In the genomic region with DNA sequence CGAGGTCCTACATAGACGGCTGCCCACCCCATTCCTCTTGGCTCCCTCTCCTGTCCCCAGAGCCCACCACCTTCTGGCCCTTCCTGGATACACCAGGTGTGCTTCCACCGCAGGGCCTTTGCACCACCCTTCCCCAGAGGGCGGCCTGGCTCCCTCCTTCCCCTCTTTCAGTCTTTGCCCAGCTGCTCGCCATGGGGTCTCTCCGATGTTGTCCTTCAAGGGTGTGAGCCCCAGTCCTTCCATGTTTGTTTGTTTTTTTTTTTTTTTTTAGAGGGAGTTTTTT, we compare ENCODE assay signal across 9 cellular contexts. TPM values are rescaled to one million over a fixed set of nuclear protein-coding genes. Genes with fewer than 3 reads are reported as not detected.
DNase-seq lines count a peak whose midpoint lies in the region; ATAC-seq and TF ChIP-seq lines count a peak whose summit lies in the region.
"Had no signal": no experiment of that assay in that cellular context is flagged by ENCODE, and none has a peak within 500 bp of the region (broad histone marks: within the 10 kb centered on the region; RNA-seq: fewer than 3 reads in every experiment).

No MANE protein-coding gene starts in this region.

- H3K4me1 ChIP-seq in colonic mucosa (peaks cover 7% of the 10 kb centered on the region), neural progenitor cell (peaks cover 10% of the 10 kb centered on the region), adrenal gland (replicated peaks in 1 of 2) (peaks cover 23 to 39% of the 10 kb centered on the region in 2 donors)

- no peaks in the 10 kb centered on the region for H3K9me3 ChIP-seq in CD4-positive, alpha-beta T cell (ENCODE audit: control insufficient read depth, low read length)
- H3K9me3 ChIP-seq in colonic mucosa (no peaks in the 10 kb centered on the region), neural progenitor cell (ENCODE audit: low read depth) (no peaks in the 10 kb centered on the region), adrenal gland (replicated peaks in 1 of 3) (no peaks in the 10 kb centered on the region)

- H3K4me3 ChIP-seq in colonic mucosa (peak overlapping the region; percentile 48), neural progenitor cell (no peak overlapping the region), adrenal gland (peak overlapping the region in 1 of 4 donors; percentile 47)

- no peak for ATAC-seq in CD4-positive, alpha-beta T cell (ENCODE audit: poor library complexity)

- H3K27ac ChIP-seq in CD4-positive, alpha-beta T cell (ENCODE audit: low read depth, low read length), result peak overlapping the region; percentile 76
- H3K27ac ChIP-seq in colonic mucosa (peak overlapping the region; percentile 99), neural progenitor cell (no peak overlapping the region), adrenal gland (peak overlapping the region in 2 of 5 donors; percentile 98 to 99)

- H3K4me1 Mint-ChIP-seq in CD4-positive, alpha-beta T cell (ENCODE audit: low read depth), result peaks cover 46% of the 10 kb centered on the region
- H3K4me1 Mint-ChIP-seq in IgD-negative memory B cell (peaks cover 26 to 29% (median 27%) of the 10 kb centered on the region in 3 donors), neural progenitor cell (peaks cover 19% of the 10 kb centered on the region)

- 71 to 85% (median 82%) methylated on average over 4 to 6 of the region's 6 CpGs for WGBS in adrenal gland, 4 donors

- H3K36me3 Mint-ChIP-seq in CD4-positive, alpha-beta T cell (ENCODE audit: low read depth), result peaks cover 29% of the 10 kb centered on the region
- H3K36me3 Mint-ChIP-seq in IgD-negative memory B cell (peaks cover 2% of the 10 kb centered on the region), neural progenitor cell (peaks cover 5% of the 10 kb centered on the region)

- H3K27me3 ChIP-seq in CD4-positive, alpha-beta T cell (ENCODE audit: control insufficient read depth, insufficient read depth, low read length), result no peaks in the 10 kb centered on the region
- H3K27me3 ChIP-seq in colonic mucosa (no peaks in the 10 kb centered on the region), neural progenitor cell (peaks cover 3% of the 10 kb centered on the region), adrenal gland (no peaks in the 10 kb centered on the region)

- POLR2A ChIA-PET in CD4-positive, alpha-beta T cell (lab: Charles Lee), result interaction anchor here (0.6 to 1.2 kb wide), 3 partner anchors 10 to 25 kb away, joined by 3 read pairs; no protein-coding TSS in a partner anchor

- peak overlapping the region in 1 of 2 donors; percentile 31 for H3K9ac ChIP-seq in colonic mucosa (ENCODE audit: low read depth in 2 of 2, low read length in 2 of 2)
- no peak overlapping the region for H3K9ac ChIP-seq in neural progenitor cell

- no peak overlapping the region for H2AFZ ChIP-seq in neural progenitor cell (replicated peaks)

- H3K27me3 Mint-ChIP-seq in CD4-positive, alpha-beta T cell, result no peaks in the 10 kb centered on the region
- H3K27me3 Mint-ChIP-seq in IgD-negative memory B cell (peaks cover 2% of the 10 kb centered on the region), neural progenitor cell (ENCODE audit: insufficient read depth, low read depth) (peaks cover under 1% of the 10 kb centered on the region)

- no peak for DNase-seq in CD4-positive, alpha-beta T cell
- DNase-seq in colonic mucosa (no peak), neural progenitor cell (ENCODE audit: low spot score) (no peak), activated gamma-delta T cell treated with Interleukin-2 at 50 U/mL for 16 hours (no peak), adrenal gland (no peak), DMS53 (lab: John Stamatoyannopoulos, UW) (no peak), hepatic stellate cell (ENCODE audit: low spot score) (no peak)
- DNase-seq: NCI-H2029 had no signal

- no peak for TF ChIP-seq CTCF in CD4-positive, alpha-beta T cell (IDR thresholded peaks at IDR 0.05)
- TF ChIP-seq CTCF in colonic mucosa (IDR thresholded peaks at IDR 0.05) (no peak), neural progenitor cell (IDR thresholded peaks at IDR 0.05) (no peak), adrenal gland (IDR thresholded peaks at IDR 0.05) (no peak)

- H3K27ac Mint-ChIP-seq in CD4-positive, alpha-beta T cell, result peak overlapping the region; percentile 94
- H3K27ac Mint-ChIP-seq in IgD-negative memory B cell (peak overlapping the region; percentile 51 to 96 (median 92)), neural progenitor cell (no peak overlapping the region)

- H3K79me2 ChIP-seq in neural progenitor cell (ENCODE audit: low read depth), result no peaks in the 10 kb centered on the region

- peak overlapping the region; percentile 98 for H3K4me3 Mint-ChIP-seq in CD4-positive, alpha-beta T cell
- H3K4me3 Mint-ChIP-seq in IgD-negative memory B cell (peak overlapping the region; percentile 90 to 100 (median 98)), neural progenitor cell (peak overlapping the region; percentile 58)

- H3K36me3 ChIP-seq in colonic mucosa (no peaks in the 10 kb centered on the region), neural progenitor cell (no peaks in the 10 kb centered on the region), adrenal gland (replicated peaks in 1 of 2) (peaks cover 0 to 36% of the 10 kb centered on the region in 2 donors)

- intact Hi-C loops in CD4-positive, alpha-beta T cell (cut with DNase I, micrococcal nuclease), result loop anchor here in 1 of 2 experiments (5.0 to 10.0 kb wide), 2 partner anchors 148 to 1250 kb away; partner anchors contain the start of gene ACTG1
- intact Hi-C loops in colonic mucosa (cut with DNase I), result no loop called here
- intact Hi-C loops in adrenal gland (cut with DNase I), result no loop called here

- H4K20me1 ChIP-seq in neural progenitor cell (ENCODE audit: low read depth), result peaks cover 23% of the 10 kb centered on the region

- no peaks in the 10 kb centered on the region for H3K9me3 Mint-ChIP-seq in CD4-positive, alpha-beta T cell
- H3K9me3 Mint-ChIP-seq in IgD-negative memory B cell, result no peaks in the 10 kb centered on the region
- peaks cover 2% of the 10 kb centered on the region for H3K9me3 Mint-ChIP-seq in neural progenitor cell

- H3K4me2 ChIP-seq in neural progenitor cell, result no peak overlapping the region

- peaks cover 31% of the 10 kb centered on the region for H3F3A ChIP-seq in neural progenitor cell (ENCODE audit: low read depth)

- CTCF ChIA-PET in CD4-positive, alpha-beta T cell (lab: Charles Lee), result interaction anchor here (1.2 kb wide), 1 partner anchor 11 kb away, joined by 3 read pairs; no protein-coding TSS in a partner anchor

- no peak for TF ChIP-seq POLR2A in adrenal gland (IDR thresholded peaks at IDR 0.05)

RNA-seq across cellular contexts. Expression of gene RNF213, which starts 4.1 kb away (rescaled TPM):
- total RNA-seq in CD4-positive, alpha-beta T cell, result 100 to 1,000 TPM; 290 to 312 TPM
- polyA plus RNA-seq in IgD-negative memory B cell, result 26.2 TPM
- 100 to 1,000 TPM in 1 of 2 donors, 10 to 100 TPM in 1; 80.8 to 101 TPM for total RNA-seq in colonic mucosa
- total RNA-seq in neural progenitor cell (ENCODE audit: low replicate concordance), result 19.8 and 23.7 TPM in 2 replicates
- total RNA-seq in adrenal gland, result 100 to 1,000 TPM in 7 of 8 donors, 10 to 100 TPM in 1; 77.5 to 182 (median 135) TPM
- 100 to 1,000 TPM in 1 of 3 donors, 10 to 100 TPM in 2; 51.1 to 123 (median 78.2) TPM for polyA plus RNA-seq in adrenal gland

RNA-seq across cellular contexts. Expression of gene SLC26A11, which starts 44.5 kb away (rescaled TPM):
- 10 to 100 TPM; 46.5 to 50.9 TPM for total RNA-seq in CD4-positive, alpha-beta T cell
- 2.7 TPM for polyA plus RNA-seq in IgD-negative memory B cell
- total RNA-seq in colonic mucosa, result 1 to 10 TPM; 8.0 to 9.3 TPM
- 7.9 and 24.1 TPM in 2 replicates for total RNA-seq in neural progenitor cell (ENCODE audit: low replicate concordance)
- total RNA-seq in adrenal gland, result 100 to 1,000 TPM in 1 of 8 donors, 10 to 100 TPM in 7; 27.0 to 101 (median 50.5) TPM
- 10 to 100 TPM; 14.0 to 78.3 (median 58.2) TPM for polyA plus RNA-seq in adrenal gland

RNA-seq across cellular contexts. Expression of gene SGSH, which starts 44.6 kb away (rescaled TPM):
- 100 to 1,000 TPM in 1 of 2 experiments, 10 to 100 TPM in 1; 97.9 to 102 TPM for total RNA-seq in CD4-positive, alpha-beta T cell
- 31.6 TPM for polyA plus RNA-seq in IgD-negative memory B cell
- total RNA-seq in colonic mucosa, result 10 to 100 TPM; 40.3 to 43.1 TPM
- 7.2 and 12.4 TPM in 2 replicates for total RNA-seq in neural progenitor cell (ENCODE audit: low replicate concordance)
- total RNA-seq in adrenal gland, result 100 to 1,000 TPM in 4 of 8 donors, 10 to 100 TPM in 4; 48.0 to 194 (median 89.3) TPM
- 100 to 1,000 TPM in 2 of 3 donors, 10 to 100 TPM in 1; 33.3 to 167 (median 136) TPM for polyA plus RNA-seq in adrenal gland
